8 cellular contexts compared by ENCODE assay signal in genomic region chr19:38095411-38096308, GRCh38.
A peak's percentile ranks its signal among the peaks of the same experiment; 100 is the strongest.
DNase-seq lines count a peak whose midpoint lies in the region; ATAC-seq and TF ChIP-seq lines count a peak whose summit lies in the region.

No MANE protein-coding gene starts in this region.

- H3K27ac Mint-ChIP-seq in stimulated activated memory B cell treated with anti-CD40 and anti-IgM and Interleukin-4, amounts not matched to agents 10 μg/mL and 1 μg/mL and 100 μg/mL, for 72 hours = peak overlapping the region; percentile 88

- H3K27me3 Mint-ChIP-seq in stimulated activated memory B cell treated with anti-CD40 and anti-IgM and Interleukin-4, amounts not matched to agents 10 μg/mL and 1 μg/mL and 100 μg/mL, for 72 hours = no peaks in the 10 kb centered on the region

- TF ChIP-seq CTCF in C4-2B (conservative IDR thresholded peaks at IDR 0.05) = peak; percentile 91

- DNase-seq in HT-29 (ENCODE audit: low spot score) = peak; percentile 89
- DNase-seq in NOMO-1 (lab: John Stamatoyannopoulos, UW; ENCODE audit: unreplicated experiment in 2 of 2) = peak; percentile 5 to 37
- peak; percentile 5 for DNase-seq in activated CD8-positive, alpha-beta memory T cell treated with anti-CD3 and anti-CD28 coated beads, Interleukin-2, amount 50 U/mL, for 24 hours (ENCODE audit: extremely low read depth)
- peak; percentile 6 for DNase-seq in epithelial cell of prostate (ENCODE audit: low read depth, low spot score)
- DNase-seq in myocyte (ENCODE audit: low read depth) = peak; percentile 77

- H3K36me3 Mint-ChIP-seq in stimulated activated memory B cell treated with anti-CD40 and anti-IgM and Interleukin-4, amounts not matched to agents 10 μg/mL and 1 μg/mL and 100 μg/mL, for 72 hours = peaks cover 46% of the 10 kb centered on the region

- H3K4me1 Mint-ChIP-seq in stimulated activated memory B cell treated with anti-CD40 and anti-IgM and Interleukin-4, amounts not matched to agents 10 μg/mL and 1 μg/mL and 100 μg/mL, for 72 hours = peaks cover 23% of the 10 kb centered on the region

- H3K9me3 Mint-ChIP-seq in stimulated activated memory B cell treated with anti-CD40 and anti-IgM and Interleukin-4, amounts not matched to agents 10 μg/mL and 1 μg/mL and 100 μg/mL, for 72 hours = no peaks in the 10 kb centered on the region

- ATAC-seq in stimulated activated memory B cell treated with anti-CD40 and anti-IgM and Interleukin-4, amounts not matched to agents 10 μg/mL and 1 μg/mL and 100 μg/mL, for 72 hours = peak; percentile 72
- no peak for ATAC-seq in HG03095 (IDR thresholded peaks at IDR 0.05; ENCODE audit: unreplicated experiment)

- H3K27ac ChIP-seq in C4-2B (peak overlapping the region; percentile 23), epithelial cell of prostate (peak overlapping the region; percentile 23)

- no peak overlapping the region for H3K4me3 Mint-ChIP-seq in stimulated activated memory B cell treated with anti-CD40 and anti-IgM and Interleukin-4, amounts not matched to agents 10 μg/mL and 1 μg/mL and 100 μg/mL, for 72 hours

Comparison
In these comparisons a context has a peak if more than half of its experiments do, and no peak if none do; other contexts are left out.
1. DNase-seq: peak in every context shown above with its lines; median percentile 89 in HT-29; 77 in myocyte; 21 in NOMO-1; 6 in epithelial cell of prostate; 5 in activated CD8-positive, alpha-beta memory T cell treated with anti-CD3 and anti-CD28 coated beads, Interleukin-2, amount 50 U/mL, for 24 hours.